1 cellular context compared by ENCODE assay signal in the genomic region with DNA sequence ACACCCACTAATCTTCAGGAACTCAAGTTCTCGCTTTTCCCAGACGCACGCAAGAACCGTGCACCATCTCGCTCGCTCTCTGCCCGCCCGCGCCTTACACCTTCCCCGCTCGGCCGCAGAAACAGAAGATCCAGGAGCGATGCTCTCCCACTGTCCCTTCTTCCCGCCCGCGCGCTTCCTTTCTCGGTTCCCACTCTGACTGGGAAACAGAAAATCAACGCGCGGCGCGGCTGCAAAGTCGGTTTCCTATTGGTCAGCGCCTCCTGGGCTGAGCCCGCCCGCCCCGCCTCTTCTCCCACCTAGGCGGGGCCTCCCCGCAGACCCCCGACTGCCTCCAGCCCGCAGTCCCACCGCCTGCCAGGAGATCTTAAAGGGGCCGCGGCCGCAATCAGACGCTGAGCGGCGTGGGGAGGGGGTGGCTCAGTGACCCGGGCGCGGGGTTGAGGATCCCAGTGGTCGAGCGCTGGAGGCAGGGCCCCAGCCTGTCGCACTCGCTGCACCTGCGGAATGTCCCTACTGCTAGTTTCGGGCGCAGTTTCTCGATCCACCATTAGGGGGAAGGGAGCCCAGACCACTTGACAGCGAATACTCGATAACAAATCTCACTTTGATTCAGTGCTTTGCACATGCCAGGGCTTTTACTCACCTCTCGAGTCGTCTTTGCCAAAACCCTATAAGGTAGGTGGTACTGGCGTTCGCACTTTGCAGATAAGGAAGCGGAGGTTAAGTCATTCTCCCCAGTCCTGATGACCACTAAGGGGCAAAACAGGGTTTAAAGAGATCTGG.
TF ChIP-seq lines count a peak whose summit lies in the region.

No MANE protein-coding gene starts in this region.

TF ChIP-seq in K562, 482 proteins besides CTCF, POLR2A, EP300 and RAD21 (continues in another document):
- TF ChIP-seq MEIS2 (IDR thresholded peaks at IDR 0.05; ENCODE audit: partially characterized antibody) (peak; percentile 80), CREM (IDR thresholded peaks at IDR 0.05; ENCODE audit: low read depth) (peak; percentile 74), SMC3 (conservative IDR thresholded peaks at IDR 0.05; ENCODE audit: insufficient read depth, low read depth, low read length) (peak; percentile 13; the same call in 1 of the 2 replicates), SMAD2 (IDR thresholded peaks at IDR 0.05; ENCODE audit: low read depth, low read length) (no peak), ARNT (IDR thresholded peaks at IDR 0.05) (0 out of 4 replicates have a peak, but pooled peaks have one; percentile 49 to 50), ZNF347 (CRISPR knock-in tag; IDR thresholded peaks at IDR 0.05; ENCODE audit: low read depth) (no peak), LCOR (CRISPR knock-in tag; IDR thresholded peaks at IDR 0.05) (peak; percentile 87), FOXP4 (CRISPR knock-in tag; IDR thresholded peaks at IDR 0.05; ENCODE audit: borderline replicate concordance) (no peak), PHF21A (IDR thresholded peaks at IDR 0.05; ENCODE audit: borderline replicate concordance, low read depth) (0 out of 2 replicates have a peak, but pooled peaks have one; percentile 53), ZZZ3 (IDR thresholded peaks at IDR 0.05) (no peak), EHMT2 (IDR thresholded peaks at IDR 0.05) (no peak), ETV5 (CRISPR knock-in tag; IDR thresholded peaks at IDR 0.05; ENCODE audit: low read depth) (peak; percentile 20; the same call in 1 of the 2 replicates), NCOR1 (IDR thresholded peaks at IDR 0.05) (no peak; the same call in 1 of the 2 replicates), SPI1 (IDR thresholded peaks at IDR 0.05; ENCODE audit: borderline replicate concordance, low read depth, low read length) (peak; percentile 53; the same call in 1 of the 2 replicates), REST (CRISPR knock-in tag; IDR thresholded peaks at IDR 0.05; ENCODE audit: low read depth) (no peak), ZNF57 (CRISPR knock-in tag; IDR thresholded peaks at IDR 0.05) (no peak), YY1 (IDR thresholded peaks at IDR 0.05; ENCODE audit: borderline replicate concordance in 1 of 3, control insufficient read depth in 1 of 3, extremely low read depth in 1 of 3, insufficient read depth in 3 of 3, insufficient read length in 1 of 3, insufficient replicate concordance in 2 of 3, low read depth in 1 of 3, low read length in 2 of 3) (peak in 1 of 3 experiments; percentile 5), E2F3 (CRISPR knock-in tag; IDR thresholded peaks at IDR 0.05) (no peak), NRF1 (conservative IDR thresholded peaks at IDR 0.05 in 1 of 2, IDR thresholded peaks at IDR 0.05 in 1 of 2) (peak; percentile 63 to 69), FIP1L1 (IDR thresholded peaks at IDR 0.05; ENCODE audit: low read depth, low read length, poor library complexity, severe bottlenecking) (peak; percentile 68)
- TF ChIP-seq, protein P1, sequence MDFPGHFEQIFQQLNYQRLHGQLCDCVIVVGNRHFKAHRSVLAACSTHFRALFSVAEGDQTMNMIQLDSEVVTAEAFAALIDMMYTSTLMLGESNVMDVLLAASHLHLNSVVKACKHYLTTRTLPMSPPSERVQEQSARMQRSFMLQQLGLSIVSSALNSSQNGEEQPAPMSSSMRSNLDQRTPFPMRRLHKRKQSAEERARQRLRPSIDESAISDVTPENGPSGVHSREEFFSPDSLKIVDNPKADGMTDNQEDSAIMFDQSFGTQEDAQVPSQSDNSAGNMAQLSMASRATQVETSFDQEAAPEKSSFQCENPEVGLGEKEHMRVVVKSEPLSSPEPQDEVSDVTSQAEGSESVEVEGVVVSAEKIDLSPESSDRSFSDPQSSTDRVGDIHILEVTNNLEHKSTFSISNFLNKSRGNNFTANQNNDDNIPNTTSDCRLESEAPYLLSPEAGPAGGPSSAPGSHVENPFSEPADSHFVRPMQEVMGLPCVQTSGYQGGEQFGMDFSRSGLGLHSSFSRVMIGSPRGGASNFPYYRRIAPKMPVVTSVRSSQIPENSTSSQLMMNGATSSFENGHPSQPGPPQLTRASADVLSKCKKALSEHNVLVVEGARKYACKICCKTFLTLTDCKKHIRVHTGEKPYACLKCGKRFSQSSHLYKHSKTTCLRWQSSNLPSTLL (IDR thresholded peaks at IDR 0.05), result no peak
- TF ChIP-seq, protein P2, sequence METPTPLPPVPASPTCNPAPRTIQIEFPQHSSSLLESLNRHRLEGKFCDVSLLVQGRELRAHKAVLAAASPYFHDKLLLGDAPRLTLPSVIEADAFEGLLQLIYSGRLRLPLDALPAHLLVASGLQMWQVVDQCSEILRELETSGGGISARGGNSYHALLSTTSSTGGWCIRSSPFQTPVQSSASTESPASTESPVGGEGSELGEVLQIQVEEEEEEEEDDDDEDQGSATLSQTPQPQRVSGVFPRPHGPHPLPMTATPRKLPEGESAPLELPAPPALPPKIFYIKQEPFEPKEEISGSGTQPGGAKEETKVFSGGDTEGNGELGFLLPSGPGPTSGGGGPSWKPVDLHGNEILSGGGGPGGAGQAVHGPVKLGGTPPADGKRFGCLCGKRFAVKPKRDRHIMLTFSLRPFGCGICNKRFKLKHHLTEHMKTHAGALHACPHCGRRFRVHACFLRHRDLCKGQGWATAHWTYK (CRISPR knock-in tag; IDR thresholded peaks at IDR 0.05), result 0 out of 2 replicates have a peak, but pooled peaks have one; percentile 36
- TF ChIP-seq, protein P3, sequence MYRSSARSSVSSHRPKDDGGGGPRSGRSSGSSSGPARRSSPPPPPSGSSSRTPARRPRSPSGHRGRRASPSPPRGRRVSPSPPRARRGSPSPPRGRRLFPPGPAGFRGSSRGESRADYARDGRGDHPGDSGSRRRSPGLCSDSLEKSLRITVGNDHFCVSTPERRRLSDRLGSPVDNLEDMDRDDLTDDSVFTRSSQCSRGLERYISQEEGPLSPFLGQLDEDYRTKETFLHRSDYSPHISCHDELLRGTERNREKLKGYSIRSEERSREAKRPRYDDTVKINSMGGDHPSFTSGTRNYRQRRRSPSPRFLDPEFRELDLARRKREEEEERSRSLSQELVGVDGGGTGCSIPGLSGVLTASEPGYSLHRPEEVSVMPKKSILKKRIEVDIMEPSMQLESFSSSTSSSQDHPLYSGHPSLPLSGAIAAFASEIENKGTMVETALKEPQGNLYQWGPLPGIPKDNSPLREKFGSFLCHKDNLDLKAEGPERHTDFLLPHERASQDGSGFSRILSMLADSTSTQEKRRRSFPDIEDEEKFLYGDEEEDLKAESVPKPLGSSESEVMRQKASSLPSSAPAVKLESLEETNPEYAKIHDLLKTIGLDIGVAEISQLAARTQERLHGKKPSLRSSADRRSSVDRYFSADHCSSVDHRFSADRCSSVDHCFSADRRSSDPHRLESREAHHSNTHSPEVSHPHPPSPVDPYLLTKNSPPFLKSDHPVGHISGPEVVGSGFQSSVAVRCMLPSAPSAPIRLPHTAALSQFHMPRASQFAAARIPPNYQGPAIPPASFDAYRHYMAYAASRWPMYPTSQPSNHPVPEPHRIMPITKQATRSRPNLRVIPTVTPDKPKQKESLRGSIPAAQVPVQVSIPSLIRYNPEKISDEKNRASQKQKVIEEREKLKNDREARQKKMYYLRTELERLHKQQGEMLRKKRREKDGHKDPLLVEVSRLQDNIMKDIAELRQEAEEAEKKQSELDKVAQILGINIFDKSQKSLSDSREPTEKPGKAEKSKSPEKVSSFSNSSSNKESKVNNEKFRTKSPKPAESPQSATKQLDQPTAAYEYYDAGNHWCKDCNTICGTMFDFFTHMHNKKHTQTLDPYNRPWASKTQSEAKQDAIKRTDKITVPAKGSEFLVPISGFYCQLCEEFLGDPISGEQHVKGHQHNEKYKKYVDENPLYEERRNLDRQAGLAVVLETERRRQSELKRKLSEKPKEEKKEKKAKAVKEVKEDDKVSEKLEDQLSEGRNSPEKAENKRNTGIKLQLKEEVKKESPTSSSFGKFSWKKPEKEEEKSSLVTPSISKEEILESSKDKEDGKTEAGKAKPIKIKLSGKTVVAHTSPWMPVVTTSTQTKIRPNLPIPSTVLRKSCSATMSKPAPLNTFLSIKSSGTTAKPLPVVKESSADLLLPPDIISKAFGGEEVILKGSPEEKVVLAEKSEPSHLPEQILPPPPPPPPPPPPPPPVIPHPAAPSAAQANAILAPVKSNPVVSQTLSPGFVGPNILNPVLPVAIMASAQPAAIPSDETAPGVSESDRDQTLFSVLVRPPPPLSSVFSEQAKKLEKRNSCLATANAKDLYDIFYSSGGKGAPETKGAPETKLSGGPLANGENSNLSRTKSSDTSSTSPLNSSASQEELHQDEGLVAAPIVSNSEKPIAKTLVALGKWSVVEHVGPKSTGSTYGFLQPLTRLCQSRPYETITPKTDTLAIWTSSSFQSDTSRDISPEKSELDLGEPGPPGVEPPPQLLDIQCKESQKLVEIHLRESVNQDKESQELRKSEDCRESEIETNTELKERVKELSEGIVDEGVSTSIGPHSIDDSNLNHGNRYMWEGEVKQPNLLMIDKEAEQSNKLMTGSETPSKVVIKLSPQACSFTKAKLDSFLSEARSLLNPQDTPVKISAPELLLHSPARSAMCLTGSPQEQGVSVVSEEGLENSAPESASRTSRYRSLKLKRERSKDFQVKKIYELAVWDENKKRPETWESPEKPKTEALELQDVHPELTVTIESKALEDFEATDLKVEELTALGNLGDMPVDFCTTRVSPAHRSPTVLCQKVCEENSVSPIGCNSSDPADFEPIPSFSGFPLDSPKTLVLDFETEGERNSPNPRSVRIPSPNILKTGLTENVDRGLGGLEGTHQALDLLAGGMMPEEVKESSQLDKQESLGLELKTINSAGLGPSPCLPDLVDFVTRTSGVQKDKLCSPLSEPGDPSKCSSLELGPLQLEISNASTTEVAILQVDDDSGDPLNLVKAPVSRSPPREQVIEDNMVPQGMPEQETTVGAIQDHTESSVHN (IDR thresholded peaks at IDR 0.05; ENCODE audit: borderline replicate concordance in 1 of 2, low read depth in 1 of 2), result 0 out of 4 replicates have a peak, but pooled peaks of 1 of the 2 experiments have one; percentile 20
- TF ChIP-seq, protein P4, sequence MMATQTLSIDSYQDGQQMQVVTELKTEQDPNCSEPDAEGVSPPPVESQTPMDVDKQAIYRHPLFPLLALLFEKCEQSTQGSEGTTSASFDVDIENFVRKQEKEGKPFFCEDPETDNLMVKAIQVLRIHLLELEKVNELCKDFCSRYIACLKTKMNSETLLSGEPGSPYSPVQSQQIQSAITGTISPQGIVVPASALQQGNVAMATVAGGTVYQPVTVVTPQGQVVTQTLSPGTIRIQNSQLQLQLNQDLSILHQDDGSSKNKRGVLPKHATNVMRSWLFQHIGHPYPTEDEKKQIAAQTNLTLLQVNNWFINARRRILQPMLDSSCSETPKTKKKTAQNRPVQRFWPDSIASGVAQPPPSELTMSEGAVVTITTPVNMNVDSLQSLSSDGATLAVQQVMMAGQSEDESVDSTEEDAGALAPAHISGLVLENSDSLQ (IDR thresholded peaks at IDR 0.05), result peak; percentile 15; the same call in 1 of the 2 replicates
- TF ChIP-seq, protein P5, sequence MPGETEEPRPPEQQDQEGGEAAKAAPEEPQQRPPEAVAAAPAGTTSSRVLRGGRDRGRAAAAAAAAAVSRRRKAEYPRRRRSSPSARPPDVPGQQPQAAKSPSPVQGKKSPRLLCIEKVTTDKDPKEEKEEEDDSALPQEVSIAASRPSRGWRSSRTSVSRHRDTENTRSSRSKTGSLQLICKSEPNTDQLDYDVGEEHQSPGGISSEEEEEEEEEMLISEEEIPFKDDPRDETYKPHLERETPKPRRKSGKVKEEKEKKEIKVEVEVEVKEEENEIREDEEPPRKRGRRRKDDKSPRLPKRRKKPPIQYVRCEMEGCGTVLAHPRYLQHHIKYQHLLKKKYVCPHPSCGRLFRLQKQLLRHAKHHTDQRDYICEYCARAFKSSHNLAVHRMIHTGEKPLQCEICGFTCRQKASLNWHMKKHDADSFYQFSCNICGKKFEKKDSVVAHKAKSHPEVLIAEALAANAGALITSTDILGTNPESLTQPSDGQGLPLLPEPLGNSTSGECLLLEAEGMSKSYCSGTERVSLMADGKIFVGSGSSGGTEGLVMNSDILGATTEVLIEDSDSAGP (CRISPR knock-in tag; IDR thresholded peaks at IDR 0.05), result peak; percentile 90
- TF ChIP-seq, protein P6, sequence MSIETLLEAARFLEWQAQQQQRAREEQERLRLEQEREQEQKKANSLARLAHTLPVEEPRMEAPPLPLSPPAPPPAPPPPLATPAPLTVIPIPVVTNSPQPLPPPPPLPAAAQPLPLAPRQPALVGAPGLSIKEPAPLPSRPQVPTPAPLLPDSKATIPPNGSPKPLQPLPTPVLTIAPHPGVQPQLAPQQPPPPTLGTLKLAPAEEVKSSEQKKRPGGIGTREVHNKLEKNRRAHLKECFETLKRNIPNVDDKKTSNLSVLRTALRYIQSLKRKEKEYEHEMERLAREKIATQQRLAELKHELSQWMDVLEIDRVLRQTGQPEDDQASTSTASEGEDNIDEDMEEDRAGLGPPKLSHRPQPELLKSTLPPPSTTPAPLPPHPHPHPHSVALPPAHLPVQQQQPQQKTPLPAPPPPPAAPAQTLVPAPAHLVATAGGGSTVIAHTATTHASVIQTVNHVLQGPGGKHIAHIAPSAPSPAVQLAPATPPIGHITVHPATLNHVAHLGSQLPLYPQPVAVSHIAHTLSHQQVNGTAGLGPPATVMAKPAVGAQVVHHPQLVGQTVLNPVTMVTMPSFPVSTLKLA (conservative IDR thresholded peaks at IDR 0.05), result peak; percentile 49 to 59; a peak in 3 of 4 replicates
